In genomic region chr14:100146548-100147091, GRCh38 we compare ENCODE assay signal across 9 cellular contexts. TPM values are rescaled to one million over a fixed set of nuclear protein-coding genes. Genes with fewer than 3 reads are reported as not detected.
A peak's percentile ranks its signal among the peaks of the same experiment; 100 is the strongest.
DNase-seq lines count a peak whose midpoint lies in the region; ATAC-seq, FAIRE-seq and TF ChIP-seq lines count a peak whose summit lies in the region.
"Had no signal": no experiment of that assay in that cellular context is flagged by ENCODE, and none has a peak within 500 bp of the region (broad histone marks: within the 10 kb centered on the region; RNA-seq: fewer than 3 reads in every experiment).

No MANE protein-coding gene starts in this region.

- peaks cover 7 to 26% of the 10 kb centered on the region in 2 donors for H3K4me1 ChIP-seq in kidney (ENCODE audit: control insufficient read depth in 1 of 2, insufficient read depth in 1 of 2, low read depth in 1 of 2, low read length in 2 of 2)

- H3K4me1 Mint-ChIP-seq in stimulated activated naive B cell treated with anti-CD40 and anti-IgM and Interleukin-4, amounts not matched to agents 10 μg/mL and 1 μg/mL and 100 μg/mL, for 72 hours, result peaks cover 23 to 35% of the 10 kb centered on the region in 2 donors

- no peaks in the 10 kb centered on the region for H3K36me3 ChIP-seq in bronchial epithelial cell (ENCODE audit: control insufficient read depth, insufficient read depth, low read length)
- H3K36me3 ChIP-seq in kidney (ENCODE audit: control insufficient read depth in 1 of 2, insufficient read depth in 2 of 2, low read length in 2 of 2), result no peaks in the 10 kb centered on the region

- peaks cover 12 to 21% of the 10 kb centered on the region in 2 donors for H3K36me3 Mint-ChIP-seq in stimulated activated naive B cell treated with anti-CD40 and anti-IgM and Interleukin-4, amounts not matched to agents 10 μg/mL and 1 μg/mL and 100 μg/mL, for 72 hours

- H3K9me3 ChIP-seq in kidney (ENCODE audit: control insufficient read depth in 1 of 2, low read length in 2 of 2), result no peaks in the 10 kb centered on the region

- H3K4me3 Mint-ChIP-seq in stimulated activated naive B cell treated with anti-CD40 and anti-IgM and Interleukin-4, amounts not matched to agents 10 μg/mL and 1 μg/mL and 100 μg/mL, for 72 hours, result no peak overlapping the region

- intact Hi-C loops in kidney (cut with DNase I), result no loop called here

- DNase-seq in activated CD4-positive, alpha-beta T cell treated with anti-CD3 and anti-CD28 coated beads for 48 hours, result peak; percentile 29
- no peak for DNase-seq in activated CD4-positive, alpha-beta T cell treated with anti-CD3 and anti-CD28 coated beads for 1 hour
- DNase-seq in NCI-H1436 treated with DMSO at 0.1 percent for 48 hours (lab: John Stamatoyannopoulos, UW), result peak; percentile 2
- DNase-seq in bronchial epithelial cell (ENCODE audit: low read depth), result no peak
- DNase-seq in stimulated activated naive B cell treated with anti-CD40 and anti-IgM and Interleukin-4, amounts not matched to agents 10 μg/mL and 1 μg/mL and 100 μg/mL, for 72 hours, result no peak
- DNase-seq in kidney, result no peak
- DNase-seq in iPS-NIHi11 (ENCODE audit: low spot score), result no peak

- peak overlapping the region; percentile 42 for H3K27ac Mint-ChIP-seq in stimulated activated naive B cell treated with anti-CD40 and anti-IgM and Interleukin-4, amounts not matched to agents 10 μg/mL and 1 μg/mL and 100 μg/mL, for 72 hours

- no peaks in the 10 kb centered on the region for H3K27me3 Mint-ChIP-seq in stimulated activated naive B cell treated with anti-CD40 and anti-IgM and Interleukin-4, amounts not matched to agents 10 μg/mL and 1 μg/mL and 100 μg/mL, for 72 hours

- peak; percentile 6 to 15 for ATAC-seq in stimulated activated naive B cell treated with anti-CD40 and anti-IgM and Interleukin-4, amounts not matched to agents 10 μg/mL and 1 μg/mL and 100 μg/mL, for 72 hours (replicated peaks)
- ATAC-seq in HG03354 (IDR thresholded peaks at IDR 0.05; ENCODE audit: poor library complexity, severe bottlenecking, unreplicated experiment), result no peak

- H3K27ac ChIP-seq in kidney (ENCODE audit: low read depth in 2 of 2, low read length in 2 of 2), result no peak overlapping the region

- TF ChIP-seq CTCF in bronchial epithelial cell (IDR thresholded peaks at IDR 0.05; ENCODE audit: insufficient read depth, low read length, severe bottlenecking), result peak; percentile 19
- TF ChIP-seq CTCF in kidney (IDR thresholded peaks at IDR 0.05; ENCODE audit: borderline replicate concordance, extremely low read depth, insufficient read depth), result no peak

- no peak for FAIRE-seq in bronchial epithelial cell (lab: Jason Lieb, UNC)
- no peak for FAIRE-seq in kidney (lab: Jason Lieb, UNC)
- FAIRE-seq: urothelium cell line had no signal

- no peaks in the 10 kb centered on the region for H3K9me3 Mint-ChIP-seq in stimulated activated naive B cell treated with anti-CD40 and anti-IgM and Interleukin-4, amounts not matched to agents 10 μg/mL and 1 μg/mL and 100 μg/mL, for 72 hours

- no peaks in the 10 kb centered on the region for H3K27me3 ChIP-seq in bronchial epithelial cell (ENCODE audit: control insufficient read depth, insufficient read depth, low read length)

- H3K4me3 ChIP-seq in bronchial epithelial cell (ENCODE audit: low read depth, low read length), result no peak overlapping the region
- no peak overlapping the region for H3K4me3 ChIP-seq in kidney (ENCODE audit: low read length in 2 of 2)

- H3K9ac ChIP-seq in kidney (ENCODE audit: low read length in 2 of 2), result no peak overlapping the region

RNA-seq across cellular contexts. Expression of gene DEGS2, which starts 12.8 kb away (rescaled TPM):
- 0.53 and 9.7 TPM in 2 replicates for total RNA-seq in bronchial epithelial cell
- 28.7 TPM for total RNA-seq in kidney
- polyA plus RNA-seq in kidney (ENCODE audit: insufficient read depth, low read depth, low replicate concordance), result 25.1 TPM

Comparison
In these comparisons a context has a peak if more than half of its experiments do, and no peak if none do; other contexts are left out.
1. DNase-seq: peak in activated CD4-positive, alpha-beta T cell treated with anti-CD3 and anti-CD28 coated beads for 48 hours (single experiment) and NCI-H1436 treated with DMSO at 0.1 percent for 48 hours (single experiment); none in activated CD4-positive, alpha-beta T cell treated with anti-CD3 and anti-CD28 coated beads for 1 hour (single experiment), bronchial epithelial cell (single experiment), stimulated activated naive B cell treated with anti-CD40 and anti-IgM and Interleukin-4, amounts not matched to agents 10 μg/mL and 1 μg/mL and 100 μg/mL, for 72 hours (single experiment), kidney (single experiment) and iPS-NIHi11 (single experiment).